In the genomic region with DNA sequence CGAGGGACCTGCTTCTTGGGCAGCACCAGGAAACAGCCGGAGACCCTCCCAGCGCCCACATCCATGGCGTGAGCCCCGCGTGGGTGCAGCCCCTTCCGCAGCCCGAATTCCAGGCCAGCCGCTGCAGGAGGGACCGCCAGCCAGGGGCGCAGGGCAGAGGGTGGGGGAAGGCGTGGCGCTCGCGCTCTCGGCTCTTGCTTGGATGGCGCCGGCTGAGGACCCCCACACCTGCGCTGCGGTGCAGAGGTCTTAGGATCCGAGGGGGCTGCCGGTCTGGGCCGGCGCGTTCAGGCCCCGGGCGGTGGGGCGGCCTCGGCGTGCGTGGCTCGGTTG, we compare ENCODE assay signal across 8 cellular contexts. TPM values are rescaled to one million over a fixed set of nuclear protein-coding genes. Genes with fewer than 3 reads are reported as not detected.
A peak's percentile ranks its signal among the peaks of the same experiment; 100 is the strongest.
DNase-seq lines count a peak whose midpoint lies in the region; ATAC-seq, FAIRE-seq and TF ChIP-seq lines count a peak whose summit lies in the region.

No MANE protein-coding gene starts in this region.

- H4K20me1 ChIP-seq in hepatocyte (ENCODE audit: insufficient read depth, poor library complexity, severe bottlenecking), result no peaks in the 10 kb centered on the region

- peak; percentile 10 for ATAC-seq in GM19324 (IDR thresholded peaks at IDR 0.05; ENCODE audit: low FRiP score, unreplicated experiment)

- H3K4me3 ChIP-seq in SJCRH30 (peak overlapping the region; percentile 58), hepatocyte (no peak overlapping the region), small intestine (ENCODE audit: low read depth in 1 of 2, low read length in 2 of 2) (peak overlapping the region; percentile 17 to 49)

- no peaks in the 10 kb centered on the region for H3K9me3 Mint-ChIP-seq in activated T-helper 2 cell treated with anti-CD3 and anti-CD28 coated beads, Interferon-gamma antibody, Interleukin-2, Interleukin-4, amounts not matched to agents 10 μg/mL and 5 μg/mL and 100 μg/mL, durations not matched to agents 14 hours and 24 hours and 36 hours

- H3K9me3 ChIP-seq in SJCRH30 (replicated peaks), result no peaks in the 10 kb centered on the region
- H3K9me3 ChIP-seq in hepatocyte (ENCODE audit: low read depth), result no peaks in the 10 kb centered on the region
- H3K9me3 ChIP-seq in small intestine (ENCODE audit: control insufficient read depth, low read depth), result no peaks in the 10 kb centered on the region

- no peak for DNase-seq in SJCRH30
- no peak for DNase-seq in hepatocyte (ENCODE audit: low spot score)
- no peak for DNase-seq in small intestine
- DNase-seq in activated T-helper 2 cell treated with anti-CD3 and anti-CD28 coated beads, Interferon-gamma antibody, Interleukin-2, Interleukin-4, amounts not matched to agents 10 μg/mL and 5 μg/mL and 100 μg/mL, durations not matched to agents 14 hours and 24 hours and 36 hours (ENCODE audit: low spot score), result no peak
- DNase-seq in D341Med (ENCODE audit: low spot score), result no peak
- no peak for DNase-seq in frontal cortex (ENCODE audit: low spot score in 2 of 2)
- DNase-seq in DMS 273 treated with DMSO at 0.1 percent for 48 hours (lab: John Stamatoyannopoulos, UW), result no peak

- no peaks in the 10 kb centered on the region for H3K36me3 Mint-ChIP-seq in activated T-helper 2 cell treated with anti-CD3 and anti-CD28 coated beads, Interferon-gamma antibody, Interleukin-2, Interleukin-4, amounts not matched to agents 10 μg/mL and 5 μg/mL and 100 μg/mL, durations not matched to agents 14 hours and 24 hours and 36 hours (ENCODE audit: low read depth)

- WGBS in hepatocyte (ENCODE audit: low lambda C conversion rate, missing lambda C conversion rate), result 18% methylated on average over 30 of the region's 32 CpGs
- 8% methylated on average over 29 to 32 of the region's 32 CpGs for WGBS in small intestine, 3 donors

- H3K4me3 Mint-ChIP-seq in activated T-helper 2 cell treated with anti-CD3 and anti-CD28 coated beads, Interferon-gamma antibody, Interleukin-2, Interleukin-4, amounts not matched to agents 10 μg/mL and 5 μg/mL and 100 μg/mL, durations not matched to agents 14 hours and 24 hours and 36 hours (ENCODE audit: low read depth), result no peak overlapping the region

- intact Hi-C loops in activated T-helper 2 cell treated with anti-CD3 and anti-CD28 coated beads, Interferon-gamma antibody, Interleukin-2, Interleukin-4, amounts not matched to agents 10 μg/mL and 5 μg/mL and 100 μg/mL, durations not matched to agents 14 hours and 24 hours and 36 hours (cut with micrococcal nuclease), result loop anchor here (2.0 to 5.0 kb wide), 4 partner anchors 82 to 231 kb away; a partner anchor contains a TSS

- H3K27me3 Mint-ChIP-seq in activated T-helper 2 cell treated with anti-CD3 and anti-CD28 coated beads, Interferon-gamma antibody, Interleukin-2, Interleukin-4, amounts not matched to agents 10 μg/mL and 5 μg/mL and 100 μg/mL, durations not matched to agents 14 hours and 24 hours and 36 hours (ENCODE audit: low read depth), result peaks cover 28% of the 10 kb centered on the region

- no peaks in the 10 kb centered on the region for H3K36me3 ChIP-seq in SJCRH30
- no peaks in the 10 kb centered on the region for H3K36me3 ChIP-seq in hepatocyte (replicated peaks; ENCODE audit: insufficient read depth, low read depth)
- no peaks in the 10 kb centered on the region for H3K36me3 ChIP-seq in small intestine (ENCODE audit: control insufficient read depth in 2 of 2, insufficient read depth in 2 of 2, low read length in 2 of 2)

- FAIRE-seq in small intestine (lab: Jason Lieb, UNC) (no peak), frontal cortex (lab: Jason Lieb, UNC) (no peak)

- H2AFZ ChIP-seq in hepatocyte, result peak overlapping the region; percentile 69

- peaks cover 11% of the 10 kb centered on the region for H3K4me1 Mint-ChIP-seq in activated T-helper 2 cell treated with anti-CD3 and anti-CD28 coated beads, Interferon-gamma antibody, Interleukin-2, Interleukin-4, amounts not matched to agents 10 μg/mL and 5 μg/mL and 100 μg/mL, durations not matched to agents 14 hours and 24 hours and 36 hours (ENCODE audit: low read depth)

- H3K27ac ChIP-seq in SJCRH30, result peak overlapping the region; percentile 29
- no peak overlapping the region for H3K27ac ChIP-seq in hepatocyte
- H3K27ac ChIP-seq in small intestine (ENCODE audit: low read depth in 1 of 2, low read length in 1 of 2), result no peak overlapping the region

- H3K79me2 ChIP-seq in hepatocyte, result peaks cover 7% of the 10 kb centered on the region

- TF ChIP-seq CTCF in hepatocyte (IDR thresholded peaks at IDR 0.05; ENCODE audit: poor library complexity), result no peak

- no peaks in the 10 kb centered on the region for H3K27me3 ChIP-seq in SJCRH30
- H3K27me3 ChIP-seq in hepatocyte, result no peaks in the 10 kb centered on the region
- H3K27me3 ChIP-seq in small intestine (ENCODE audit: control insufficient read depth in 2 of 2, insufficient read depth in 2 of 2, low read length in 2 of 2), result no peaks in the 10 kb centered on the region

- H3K4me2 ChIP-seq in hepatocyte, result peak overlapping the region; percentile 98

- H3K27ac Mint-ChIP-seq in activated T-helper 2 cell treated with anti-CD3 and anti-CD28 coated beads, Interferon-gamma antibody, Interleukin-2, Interleukin-4, amounts not matched to agents 10 μg/mL and 5 μg/mL and 100 μg/mL, durations not matched to agents 14 hours and 24 hours and 36 hours, result no peak overlapping the region

- no peaks in the 10 kb centered on the region for H3K9me2 ChIP-seq in hepatocyte (replicated peaks; ENCODE audit: insufficient read depth)

- H3K4me1 ChIP-seq in SJCRH30 (peaks cover 31% of the 10 kb centered on the region), hepatocyte (ENCODE audit: insufficient read depth) (peaks cover 32% of the 10 kb centered on the region), small intestine (ENCODE audit: control insufficient read depth in 2 of 2, insufficient read depth in 1 of 2, low read depth in 1 of 2, low read length in 1 of 2) (peaks cover 0 to 4% of the 10 kb centered on the region in 2 donors)

RNA-seq across cellular contexts. Expression of a gene that starts 28.8 kb away (rescaled TPM):
- total RNA-seq in SJCRH30 (2014; rRNA removed; shearing (Covaris generic)), result 2,768 and 3,121 TPM in 2 replicates
- total RNA-seq in hepatocyte (3,207 and 3,298 TPM in 2 replicates), frontal cortex (5,358 TPM)
- polyA plus RNA-seq in hepatocyte (2,719 and 2,832 TPM in 2 replicates), small intestine (1,000 to 10,000 TPM; 1,318 to 3,459 (median 1,629) TPM)
- total RNA-seq in activated T-helper 2 cell treated with anti-CD3 and anti-CD28 coated beads, Interferon-gamma antibody, Interleukin-2, Interleukin-4, amounts not matched to agents 10 μg/mL and 5 μg/mL and 100 μg/mL, durations not matched to agents 14 hours and 24 hours and 36 hours, result 4,152 and 4,174 TPM in 2 replicates

RNA-seq across cellular contexts. Expression of a gene that starts 44.3 kb away (rescaled TPM):
- 0.43 and 0.61 TPM in 2 replicates for total RNA-seq in SJCRH30 (2014; rRNA removed; shearing (Covaris generic))
- total RNA-seq in hepatocyte (1.8 and 3.7 TPM in 2 replicates), frontal cortex (4.9 TPM)
- polyA plus RNA-seq in hepatocyte (0.29 and 0.40 TPM in 2 replicates), small intestine (1 to 10 TPM in 1 of 3 donors, not detected in 2; 1.3 TPM)
- total RNA-seq in activated T-helper 2 cell treated with anti-CD3 and anti-CD28 coated beads, Interferon-gamma antibody, Interleukin-2, Interleukin-4, amounts not matched to agents 10 μg/mL and 5 μg/mL and 100 μg/mL, durations not matched to agents 14 hours and 24 hours and 36 hours, result 1.1 TPM in 2 replicates
